In genomic region chr22:21447694-21448402, GRCh38 we compare ENCODE assay signal across 12 cellular contexts. TPM values are rescaled to one million over a fixed set of nuclear protein-coding genes. Genes with fewer than 3 reads are reported as not detected.
DNase-seq lines count a peak whose midpoint lies in the region; ATAC-seq, FAIRE-seq and TF ChIP-seq lines count a peak whose summit lies in the region.
"Had no signal": no experiment of that assay in that cellular context is flagged by ENCODE, and none has a peak within 500 bp of the region (broad histone marks: within the 10 kb centered on the region; RNA-seq: fewer than 3 reads in every experiment).

No MANE protein-coding gene starts in this region.

- intact Hi-C loops in left cardiac atrium (cut with DNase I) (no loop called here), HepG2 (cut with micrococcal nuclease; ENCODE audit: unreplicated experiment) (no loop called here), aorta (cut with DNase I) (no loop called here), CD14-positive monocyte (cut with micrococcal nuclease) (no loop called here)

- no peaks in the 10 kb centered on the region for H3K27me3 ChIP-seq in right atrium auricular region
- no peaks in the 10 kb centered on the region for H3K27me3 ChIP-seq in HepG2 (ENCODE audit: control insufficient read depth in 1 of 2, insufficient read depth in 2 of 2, low read length in 2 of 2)
- no peaks in the 10 kb centered on the region for H3K27me3 ChIP-seq in aorta (ENCODE audit: control insufficient read depth in 1 of 2, insufficient read depth in 2 of 2, low read length in 1 of 2)

- H3K4me2 ChIP-seq in HepG2 (ENCODE audit: low read depth, low read length), result no peak overlapping the region

- POLR2A ChIA-PET in activated CD8-positive, alpha-beta T cell treated with anti-CD3 and anti-CD28 coated beads, Interleukin-2, amount 10 ng/mL, durations not matched to agents 7 days and 5 days (lab: Charles Lee), result no interaction called here
- POLR2A ChIA-PET in HepG2 (lab: Yijun Ruan, JAX), result no interaction called here

- H3K9me3 ChIP-seq in right atrium auricular region, result no peaks in the 10 kb centered on the region
- no peaks in the 10 kb centered on the region for H3K9me3 ChIP-seq in HepG2 (ENCODE audit: low read length)
- no peaks in the 10 kb centered on the region for H3K9me3 ChIP-seq in aorta (ENCODE audit: control insufficient read depth, low read length)

- WGBS in HepG2 (ENCODE audit: low lambda C conversion rate), result 97% methylated on average over 19 of the region's 22 CpGs
- 91 to 94% methylated on average over 21 to 22 of the region's 22 CpGs for WGBS in aorta, 2 donors

- TF ChIP-seq RAD21 in HepG2 (CRISPR knock-in tag; IDR thresholded peaks at IDR 0.05), result no peak

- in situ Hi-C loops in HepG2 (cut with HindIII; ENCODE audit: extremely low pct_ligation_motif_present, low pct_unique_long_range_greater_than_20kb), result no loop called here
- in situ Hi-C loops in ACHN (cut with HindIII; ENCODE audit: low pct_ligation_motif_present, low pct_unique_long_range_greater_than_20kb, low sequenced_read_pairs), result no loop called here

- FAIRE-seq in HepG2 (lab: Jason Lieb, UNC), result no peak

- CTCF ChIA-PET in activated CD8-positive, alpha-beta T cell treated with anti-CD3 and anti-CD28 coated beads, Interleukin-2, amount 10 ng/mL, durations not matched to agents 7 days and 5 days (lab: Charles Lee), result interaction anchor here (1.0 kb wide), 1 partner anchor 182 kb away, joined by 3 read pairs; no protein-coding TSS in a partner anchor
- CTCF ChIA-PET in HepG2 (lab: Yijun Ruan, JAX; ENCODE audit: low intra/inter-chr PET ratio, low total read pairs), result no interaction called here

- H3K4me3 ChIP-seq in right atrium auricular region, result no peak overlapping the region
- H3K4me3 ChIP-seq in HepG2 (replicated peaks in 1 of 3; ENCODE audit: insufficient read depth in 1 of 3, low read depth in 2 of 3, low read length in 3 of 3), result no peak overlapping the region
- no peak overlapping the region for H3K4me3 ChIP-seq in aorta (ENCODE audit: low read length in 2 of 2)
- H3K4me3 ChIP-seq: lung had no signal

- TF ChIP-seq CTCF in right atrium auricular region (IDR thresholded peaks at IDR 0.05) (no peak), HepG2 (CRISPR knock-in tag; IDR thresholded peaks at IDR 0.05) (peak; percentile 44), CD14-positive monocyte (IDR thresholded peaks at IDR 0.05) (no peak)

- H3K9me3 Mint-ChIP-seq in activated CD8-positive, alpha-beta T cell treated with anti-CD3 and anti-CD28 coated beads, Interleukin-2, amount 10 ng/mL, durations not matched to agents 7 days and 5 days (ENCODE audit: insufficient read depth), result no peaks in the 10 kb centered on the region
- H3K9me3 Mint-ChIP-seq in CD14-positive monocyte, result no peaks in the 10 kb centered on the region
- H3K9me3 Mint-ChIP-seq: activated naive CD4-positive, alpha-beta T cell treated with anti-CD3 and anti-CD28 coated beads, Interleukin-2, amount 10 ng/mL, durations not matched to agents 7 days and 5 days had no signal

- H3K4me3 Mint-ChIP-seq in activated CD8-positive, alpha-beta T cell treated with anti-CD3 and anti-CD28 coated beads, Interleukin-2, amount 10 ng/mL, durations not matched to agents 7 days and 5 days, result no peak overlapping the region
- H3K4me3 Mint-ChIP-seq in CD14-positive monocyte, result no peak overlapping the region
- H3K4me3 Mint-ChIP-seq: activated naive CD4-positive, alpha-beta T cell treated with anti-CD3 and anti-CD28 coated beads, Interleukin-2, amount 10 ng/mL, durations not matched to agents 7 days and 5 days had no signal

- ATAC-seq in left cardiac atrium (no peak), HepG2 (peak; percentile 12; the same call in 1 of the 3 replicates), aorta (ENCODE audit: low FRiP score) (no peak)
- ATAC-seq in activated CD8-positive, alpha-beta T cell treated with anti-CD3 and anti-CD28 coated beads, Interleukin-2, amount 10 ng/mL, durations not matched to agents 7 days and 5 days, result no peak

- peaks cover 0 to 6% of the 10 kb centered on the region in 2 donors for H3K4me1 ChIP-seq in right atrium auricular region
- H3K4me1 ChIP-seq in HepG2 (ENCODE audit: insufficient read depth, low read length), result peaks cover 13% of the 10 kb centered on the region
- no peaks in the 10 kb centered on the region for H3K4me1 ChIP-seq in aorta (ENCODE audit: control insufficient read depth in 1 of 2, insufficient read depth in 2 of 2, low read length in 2 of 2)

- TSS peak; percentile 37 for BruUV-seq in HepG2 (replicated peaks; lab: Mats Ljungman, UMichigan)

- DNase-seq in left cardiac atrium (peak; percentile 9), right atrium auricular region (ENCODE audit: low spot score) (no peak), HepG2 (ENCODE audit: low spot score) (no peak), aorta (peak; percentile 29 to 53), CD14-positive monocyte (ENCODE audit: low spot score) (no peak), ACHN (no peak), NCI-H1694 (lab: John Stamatoyannopoulos, UW) (no peak)
- DNase-seq in activated CD8-positive, alpha-beta T cell treated with anti-CD3 and anti-CD28 coated beads, Interleukin-2, amount 10 ng/mL, durations not matched to agents 7 days and 5 days, result peak; percentile 19
- DNase-seq: activated naive CD4-positive, alpha-beta T cell treated with anti-CD3 and anti-CD28 coated beads, Interleukin-2, amount 10 ng/mL, durations not matched to agents 7 days and 5 days; C1 segment of cervical spinal cord; NCI-H345 had no signal

- peaks cover 9% of the 10 kb centered on the region for H3K79me2 ChIP-seq in HepG2 (ENCODE audit: insufficient read depth, low read length)

- no peak for TF ChIP-seq POLR2A in HepG2 (IDR thresholded peaks at IDR 0.05; ENCODE audit: insufficient read depth in 1 of 2, low read depth in 2 of 2, low read length in 2 of 2)

- no peak overlapping the region for H2AFZ ChIP-seq in HepG2 (ENCODE audit: low read length)

- peaks cover 10% of the 10 kb centered on the region; the same call in 1 of the 2 replicates for H4K20me1 ChIP-seq in HepG2 (ENCODE audit: insufficient read depth, low read length)

- no peaks in the 10 kb centered on the region for H3K4me1 Mint-ChIP-seq in activated CD8-positive, alpha-beta T cell treated with anti-CD3 and anti-CD28 coated beads, Interleukin-2, amount 10 ng/mL, durations not matched to agents 7 days and 5 days (ENCODE audit: low read depth)
- H3K4me1 Mint-ChIP-seq in CD14-positive monocyte, result peaks cover 5% of the 10 kb centered on the region
- H3K4me1 Mint-ChIP-seq: activated naive CD4-positive, alpha-beta T cell treated with anti-CD3 and anti-CD28 coated beads, Interleukin-2, amount 10 ng/mL, durations not matched to agents 7 days and 5 days had no signal

- TF ChIP-seq EP300 in HepG2 (IDR thresholded peaks at IDR 0.05; ENCODE audit: low read depth in 2 of 2, low read length in 2 of 2) (no peak), HepG2 (CRISPR knock-in tag; IDR thresholded peaks at IDR 0.05; ENCODE audit: borderline replicate concordance) (no peak)

- no peaks in the 10 kb centered on the region for H3K36me3 Mint-ChIP-seq in activated CD8-positive, alpha-beta T cell treated with anti-CD3 and anti-CD28 coated beads, Interleukin-2, amount 10 ng/mL, durations not matched to agents 7 days and 5 days (ENCODE audit: low read depth)
- peaks cover 27 to 54% of the 10 kb centered on the region in 2 donors for H3K36me3 Mint-ChIP-seq in CD14-positive monocyte

- H3K27ac Mint-ChIP-seq in activated CD8-positive, alpha-beta T cell treated with anti-CD3 and anti-CD28 coated beads, Interleukin-2, amount 10 ng/mL, durations not matched to agents 7 days and 5 days, result no peak overlapping the region
- H3K27ac Mint-ChIP-seq in CD14-positive monocyte, result peak overlapping the region in 1 of 7 donors; percentile 71
- H3K27ac Mint-ChIP-seq: activated naive CD4-positive, alpha-beta T cell treated with anti-CD3 and anti-CD28 coated beads, Interleukin-2, amount 10 ng/mL, durations not matched to agents 7 days and 5 days had no signal

- no peak overlapping the region for H3K9ac ChIP-seq in HepG2 (ENCODE audit: insufficient read depth, low read depth, low read length)

- H3K27ac ChIP-seq in right atrium auricular region (no peak overlapping the region), HepG2 (ENCODE audit: extremely low read length, insufficient read depth, low read length) (no peak overlapping the region), aorta (ENCODE audit: low read depth in 1 of 2, low read length in 2 of 2) (no peak overlapping the region)

- H3K36me3 ChIP-seq in right atrium auricular region (peaks cover 22% of the 10 kb centered on the region), HepG2 (replicated peaks in 1 of 2; ENCODE audit: control insufficient read depth in 1 of 2, insufficient read depth in 2 of 2, low read length in 2 of 2) (peaks cover 18 to 48% of the 10 kb centered on the region in 2 experiments), aorta (ENCODE audit: control insufficient read depth in 1 of 2, insufficient read depth in 2 of 2, low read length in 1 of 2) (peaks cover 0 to 2% of the 10 kb centered on the region in 2 donors)

- no peaks in the 10 kb centered on the region for H3K27me3 Mint-ChIP-seq in activated CD8-positive, alpha-beta T cell treated with anti-CD3 and anti-CD28 coated beads, Interleukin-2, amount 10 ng/mL, durations not matched to agents 7 days and 5 days (ENCODE audit: low read depth)
- H3K27me3 Mint-ChIP-seq in CD14-positive monocyte (ENCODE audit: low read depth in 3 of 3), result no peaks in the 10 kb centered on the region
- H3K27me3 Mint-ChIP-seq: activated naive CD4-positive, alpha-beta T cell treated with anti-CD3 and anti-CD28 coated beads, Interleukin-2, amount 10 ng/mL, durations not matched to agents 7 days and 5 days had no signal

RNA-seq across cellular contexts. Expression of gene TMEM191C, which starts 19.3 kb away (rescaled TPM):
- total RNA-seq in left cardiac atrium (under 1 TPM; 0.31 to 0.82 TPM), right atrium auricular region (1 to 10 TPM; 1.3 TPM), HepG2 (2016; rRNA removed; fragmentation: Illumina TruSeq; extraction: Trizol) (1.2 and 2.9 TPM in 2 replicates), aorta (1 to 10 TPM in 1 of 2 donors, under 1 TPM in 1; 0.55 to 1.4 TPM)
- 1 to 10 TPM; 1.1 to 2.4 TPM for total RNA-seq in activated CD8-positive, alpha-beta T cell treated with anti-CD3 and anti-CD28 coated beads, Interleukin-2, amount 10 ng/mL, durations not matched to agents 7 days and 5 days
- total RNA-seq in HepG2 (2016; cell fraction: cytosol; rRNA removed; fragmentation: Illumina TruSeq; extraction: Trizol; ENCODE audit: low read depth), result 1.9 and 4.2 TPM in 2 replicates
- total RNA-seq in HepG2 (2016; cell fraction: insoluble cytoplasmic fraction; rRNA removed; fragmentation: Illumina TruSeq; extraction: Trizol), result 0.85 and 0.91 TPM in 2 replicates
- total RNA-seq in HepG2 (2016; cell fraction: membrane; rRNA removed; fragmentation: Illumina TruSeq; extraction: Trizol), result 1.3 and 1.9 TPM in 2 replicates
- total RNA-seq in HepG2 (2016; cell fraction: nucleus; rRNA removed; fragmentation: Illumina TruSeq; extraction: Trizol), result 1.6 TPM in 2 replicates
- polyA plus RNA-seq in HepG2 (2011; rRNA removed) (2.9 and 3.3 TPM in 2 replicates), aorta (1 to 10 TPM in 1 of 2 donors, under 1 TPM in 1; 0.50 to 2.9 TPM), CD14-positive monocyte (1 to 10 TPM; 1.6 to 4.0 TPM)
- polyA plus RNA-seq in HepG2 (2011; cell fraction: cytosol; rRNA removed), result 3.1 and 4.1 TPM in 2 replicates
- 19.1 and 20.7 TPM in 2 replicates for polyA plus RNA-seq in HepG2 (2011; cell fraction: nucleus; rRNA removed)
- polyA plus RNA-seq in HepG2 (2012), result 1.2 and 1.3 TPM in 2 replicates
- polyA plus RNA-seq in HepG2 (2016; cell fraction: cytosol; fragmentation: Illumina TruSeq; extraction: Trizol; ENCODE audit: low read depth), result 0.45 and 0.86 TPM in 2 replicates
- polyA plus RNA-seq in HepG2 (2016; cell fraction: insoluble cytoplasmic fraction; fragmentation: Illumina TruSeq; extraction: Trizol; ENCODE audit: low read depth), result 0.90 and 1.4 TPM in 2 replicates
- polyA plus RNA-seq in HepG2 (2016; cell fraction: membrane; fragmentation: Illumina TruSeq; extraction: Trizol; ENCODE audit: low read depth), result 0.54 and 0.72 TPM in 2 replicates
- 3.6 and 4.2 TPM in 2 replicates for polyA plus RNA-seq in HepG2 (2016; cell fraction: nucleus; fragmentation: Illumina TruSeq; extraction: Trizol; ENCODE audit: insufficient read depth, low read depth)
- polyA minus RNA-seq in HepG2 (2011; rRNA and poly(A)+ RNA removed; ENCODE audit: low replicate concordance), result 1.1 and 3.0 TPM in 2 replicates
- polyA minus RNA-seq in HepG2 (2011; cell fraction: cytosol; rRNA and poly(A)+ RNA removed), result 1.3 and 2.4 TPM in 2 replicates
- polyA minus RNA-seq in HepG2 (2011; cell fraction: nucleus; rRNA and poly(A)+ RNA removed), result 2.2 and 4.0 TPM in 2 replicates

RNA-seq across cellular contexts. Expression of gene HIC2, which starts 30.7 kb away (rescaled TPM):
- 1 to 10 TPM; 1.6 to 2.8 TPM for total RNA-seq in left cardiac atrium
- total RNA-seq in right atrium auricular region, result 1 to 10 TPM; 1.8 to 3.3 TPM
- 1 to 10 TPM; 4.1 to 4.8 TPM for total RNA-seq in activated CD8-positive, alpha-beta T cell treated with anti-CD3 and anti-CD28 coated beads, Interleukin-2, amount 10 ng/mL, durations not matched to agents 7 days and 5 days
- 11.6 and 13.7 TPM in 2 replicates for total RNA-seq in HepG2 (2016; rRNA removed; fragmentation: Illumina TruSeq; extraction: Trizol)
- 1.2 and 1.5 TPM in 2 replicates for total RNA-seq in HepG2 (2016; cell fraction: cytosol; rRNA removed; fragmentation: Illumina TruSeq; extraction: Trizol; ENCODE audit: low read depth)
- total RNA-seq in HepG2 (2016; cell fraction: insoluble cytoplasmic fraction; rRNA removed; fragmentation: Illumina TruSeq; extraction: Trizol), result 9.7 and 13.2 TPM in 2 replicates
- 4.6 and 5.2 TPM in 2 replicates for total RNA-seq in HepG2 (2016; cell fraction: membrane; rRNA removed; fragmentation: Illumina TruSeq; extraction: Trizol)
- total RNA-seq in HepG2 (2016; cell fraction: nucleus; rRNA removed; fragmentation: Illumina TruSeq; extraction: Trizol), result 10.7 and 10.9 TPM in 2 replicates
- polyA plus RNA-seq in HepG2 (2011; rRNA removed), result 5.0 and 6.1 TPM in 2 replicates
- 4.6 and 4.8 TPM in 2 replicates for polyA plus RNA-seq in HepG2 (2011; cell fraction: cytosol; rRNA removed)
- polyA plus RNA-seq in HepG2 (2011; cell fraction: nucleus; rRNA removed), result 14.6 and 16.6 TPM in 2 replicates
- polyA plus RNA-seq in HepG2 (2012), result 12.6 and 12.9 TPM in 2 replicates
- polyA plus RNA-seq in HepG2 (2016; cell fraction: cytosol; fragmentation: Illumina TruSeq; extraction: Trizol; ENCODE audit: low read depth), result 0.53 and 0.58 TPM in 2 replicates
- polyA plus RNA-seq in HepG2 (2016; cell fraction: insoluble cytoplasmic fraction; fragmentation: Illumina TruSeq; extraction: Trizol; ENCODE audit: low read depth), result 7.8 and 10.0 TPM in 2 replicates
- 1.8 and 2.0 TPM in 2 replicates for polyA plus RNA-seq in HepG2 (2016; cell fraction: membrane; fragmentation: Illumina TruSeq; extraction: Trizol; ENCODE audit: low read depth)
- 14.3 and 15.7 TPM in 2 replicates for polyA plus RNA-seq in HepG2 (2016; cell fraction: nucleus; fragmentation: Illumina TruSeq; extraction: Trizol; ENCODE audit: insufficient read depth, low read depth)
- polyA minus RNA-seq in HepG2 (2011; rRNA and poly(A)+ RNA removed; ENCODE audit: low replicate concordance), result 2.3 and 19.9 TPM in 2 replicates
- 7.5 and 8.9 TPM in 2 replicates for polyA minus RNA-seq in HepG2 (2011; cell fraction: cytosol; rRNA and poly(A)+ RNA removed)
- 10.9 and 11.6 TPM in 2 replicates for polyA minus RNA-seq in HepG2 (2011; cell fraction: nucleus; rRNA and poly(A)+ RNA removed)
- total RNA-seq in aorta, result 1 to 10 TPM; 4.7 to 5.4 TPM
- polyA plus RNA-seq in aorta, result 1 to 10 TPM in 1 of 2 donors, under 1 TPM in 1; 0.38 to 1.1 TPM
- polyA plus RNA-seq in CD14-positive monocyte, result under 1 TPM; 0.34 to 0.36 TPM

Comparison
In these comparisons a context has a peak if more than half of its experiments do, and no peak if none do; other contexts are left out.
1. DNase-seq: peak in left cardiac atrium (single experiment), activated CD8-positive, alpha-beta T cell treated with anti-CD3 and anti-CD28 coated beads, Interleukin-2, amount 10 ng/mL, durations not matched to agents 7 days and 5 days (single experiment) and aorta (2 of 2); none in right atrium auricular region (single experiment), HepG2 (single experiment), CD14-positive monocyte (single experiment), ACHN (single experiment) and NCI-H1694 (single experiment).